32 cellular contexts compared by ENCODE assay signal in genomic region chr2:127196549-127196948, GRCh38. TPM values are rescaled to one million over a fixed set of nuclear protein-coding genes. Genes with fewer than 3 reads are reported as not detected.
"Had no signal": no experiment of that assay in that cellular context is flagged by ENCODE, and none has a peak within 500 bp of the region (broad histone marks: within the 10 kb centered on the region; RNA-seq: fewer than 3 reads in every experiment).

No MANE protein-coding gene starts in this region.

- DNase-seq: activated CD4-positive, alpha-beta memory T cell treated with anti-CD3 and anti-CD28 coated beads, Interleukin-2, amount 10 ng/mL, durations not matched to agents 7 days and 5 days; activated CD4-positive, alpha-beta T cell treated with anti-CD3 and anti-CD28 coated beads for 4 hours; activated CD4-positive, alpha-beta T cell treated with anti-CD3 and anti-CD28 coated beads, Interleukin-2, amount 10 ng/mL, durations not matched to agents 24 days and 14 days; activated CD4-positive, alpha-beta T cell treated with anti-CD3 and anti-CD28 coated beads, Interleukin-2, amount 50 U/mL, for 48 hours; activated CD4-positive, CD25-positive, alpha-beta regulatory T cell treated with anti-CD3 and anti-CD28 coated beads, Interleukin-2, amount 50 U/mL, for 72 hours; activated CD8-positive, alpha-beta memory T cell treated with anti-CD3 and anti-CD28 coated beads, Interleukin-2, amount 10 ng/mL, durations not matched to agents 7 days and 5 days; activated CD8-positive, alpha-beta memory T cell treated with anti-CD3 and anti-CD28 coated beads, Interleukin-2, amount 50 U/mL, for 48 hours; activated CD8-positive, alpha-beta T cell treated with anti-CD3 and anti-CD28 coated beads, Interleukin-2, amount 10 ng/mL, durations not matched to agents 7 days and 5 days; activated effector memory CD4-positive, alpha-beta T cell treated with Interleukin-2 at 50 U/mL for 16 hours; activated gamma-delta T cell; activated naive CD4-positive, alpha-beta T cell treated with anti-CD3 and anti-CD28 coated beads, Interleukin-2, amount 10 ng/mL, durations not matched to agents 7 days and 5 days; activated naive CD4-positive, alpha-beta T cell treated with Interleukin-2 at 50 U/mL for 16 hours; activated naive CD8-positive, alpha-beta T cell treated with anti-CD3 and anti-CD28 coated beads, Interleukin-2, amount 10 ng/mL, durations not matched to agents 7 days and 5 days; activated naive CD8-positive, alpha-beta T cell treated with anti-CD3 and anti-CD28 coated beads, Interleukin-2, amount 50 U/mL, for 24 hours; activated T-cell treated with anti-CD3 and anti-CD28 coated beads, Interleukin-2, amount 50 U/mL, for 24 hours; activated T-cell treated with anti-CD3 and anti-CD28 coated beads, Interleukin-2, amount 50 U/mL, for 48 hours; amygdala; anterior cingulate cortex; caudate nucleus; cerebellar nuclear complex; colonic mucosa; T-helper 9 cell had no signal

- H3K27me3 Mint-ChIP-seq: activated CD4-positive, alpha-beta memory T cell treated with anti-CD3 and anti-CD28 coated beads, Interleukin-2, amount 10 ng/mL, durations not matched to agents 7 days and 5 days; activated CD4-positive, alpha-beta T cell treated with anti-CD3 and anti-CD28 coated beads, Interleukin-2, amount 10 ng/mL, durations not matched to agents 24 days and 14 days; activated CD8-positive, alpha-beta memory T cell treated with anti-CD3 and anti-CD28 coated beads, Interleukin-2, amount 10 ng/mL, durations not matched to agents 7 days and 5 days; activated naive CD4-positive, alpha-beta T cell treated with anti-CD3 and anti-CD28 coated beads, Interleukin-2, amount 50 U/mL, for 24 hours; activated naive CD8-positive, alpha-beta T cell; activated naive CD8-positive, alpha-beta T cell treated with anti-CD3 and anti-CD28 coated beads, Interleukin-2, amount 10 ng/mL, durations not matched to agents 7 days and 5 days; activated T-cell treated with anti-CD3 and anti-CD28 coated beads, Interleukin-2, amount 50 U/mL, for 24 hours; brain had no signal

- ATAC-seq: activated CD8-positive, alpha-beta memory T cell treated with anti-CD3 and anti-CD28 coated beads, Interleukin-2, amount 10 ng/mL, durations not matched to agents 7 days and 5 days; activated CD8-positive, alpha-beta T cell treated with anti-CD3 and anti-CD28 coated beads, Interleukin-2, amount 10 ng/mL, durations not matched to agents 7 days and 5 days; activated naive CD8-positive, alpha-beta T cell treated with anti-CD3 and anti-CD28 coated beads, Interleukin-2, amount 50 U/mL, for 24 hours had no signal

- H3K27ac Mint-ChIP-seq: activated CD4-positive, alpha-beta memory T cell treated with anti-CD3 and anti-CD28 coated beads, Interleukin-2, amount 10 ng/mL, durations not matched to agents 7 days and 5 days; activated CD4-positive, alpha-beta T cell treated with anti-CD3 and anti-CD28 coated beads, Interleukin-2, amount 10 ng/mL, durations not matched to agents 24 days and 14 days; activated CD8-positive, alpha-beta memory T cell treated with anti-CD3 and anti-CD28 coated beads, Interleukin-2, amount 10 ng/mL, durations not matched to agents 7 days and 5 days; activated CD8-positive, alpha-beta T cell treated with anti-CD3 and anti-CD28 coated beads, Interleukin-2, amount 10 ng/mL, durations not matched to agents 7 days and 5 days; activated naive CD4-positive, alpha-beta T cell treated with anti-CD3 and anti-CD28 coated beads, Interleukin-2, amount 10 ng/mL, durations not matched to agents 7 days and 5 days; activated naive CD4-positive, alpha-beta T cell treated with anti-CD3 and anti-CD28 coated beads, Interleukin-2, amount 50 U/mL, for 24 hours; activated naive CD8-positive, alpha-beta T cell; activated naive CD8-positive, alpha-beta T cell treated with anti-CD3 and anti-CD28 coated beads, Interleukin-2, amount 10 ng/mL, durations not matched to agents 7 days and 5 days; activated naive CD8-positive, alpha-beta T cell treated with anti-CD3 and anti-CD28 coated beads, Interleukin-2, amount 50 U/mL, for 24 hours; activated T-cell treated with anti-CD3 and anti-CD28 coated beads, Interleukin-2, amount 50 U/mL, for 24 hours; activated T-helper 2 cell treated with anti-CD3 and anti-CD28 coated beads, Interferon-gamma antibody, Interleukin-2, Interleukin-4, amounts not matched to agents 10 μg/mL and 5 μg/mL and 100 μg/mL, durations not matched to agents 14 hours and 24 hours and 36 hours; brain; T-helper 1 cell treated with Interleukin-12 subunit alpha and Interleukin-12 subunit beta and Interleukin-4 antibody, amounts not matched to agents 30 μg/mL and 1 μg/mL, for 36 hours; T-helper 2 cell treated with Interferon-gamma antibody and Interleukin-4, amounts not matched to agents 5 μg/mL and 100 μg/mL, for 36 hours had no signal

- H3K4me1 ChIP-seq: colonic mucosa had no signal

- H3K4me3 ChIP-seq: ascending aorta, cardiac muscle cell had no signal

- H3K27ac ChIP-seq: ascending aorta, cardiac muscle cell, colonic mucosa, VCaP had no signal

- H3K4me1 Mint-ChIP-seq: activated CD8-positive, alpha-beta memory T cell treated with anti-CD3 and anti-CD28 coated beads, Interleukin-2, amount 10 ng/mL, durations not matched to agents 7 days and 5 days had no signal

- H3K27me3 ChIP-seq: ascending aorta, cardiac muscle cell, colonic mucosa had no signal

- H3K4me3 Mint-ChIP-seq: activated CD4-positive, alpha-beta T cell treated with anti-CD3 and anti-CD28 coated beads, Interleukin-2, amount 10 ng/mL, durations not matched to agents 24 days and 14 days; activated CD8-positive, alpha-beta memory T cell treated with anti-CD3 and anti-CD28 coated beads, Interleukin-2, amount 10 ng/mL, durations not matched to agents 7 days and 5 days; activated CD8-positive, alpha-beta T cell treated with anti-CD3 and anti-CD28 coated beads, Interleukin-2, amount 10 ng/mL, durations not matched to agents 7 days and 5 days; activated naive CD8-positive, alpha-beta T cell; activated naive CD8-positive, alpha-beta T cell treated with anti-CD3 and anti-CD28 coated beads, Interleukin-2, amount 10 ng/mL, durations not matched to agents 7 days and 5 days; activated naive CD8-positive, alpha-beta T cell treated with anti-CD3 and anti-CD28 coated beads, Interleukin-2, amount 50 U/mL, for 24 hours; brain; T-helper 1 cell treated with Interleukin-12 subunit alpha and Interleukin-12 subunit beta and Interleukin-4 antibody, amounts not matched to agents 30 μg/mL and 1 μg/mL, for 36 hours; T-helper 2 cell treated with Interferon-gamma antibody and Interleukin-4, amounts not matched to agents 5 μg/mL and 100 μg/mL, for 36 hours had no signal

- H3K36me3 Mint-ChIP-seq: activated CD8-positive, alpha-beta memory T cell treated with anti-CD3 and anti-CD28 coated beads, Interleukin-2, amount 10 ng/mL, durations not matched to agents 7 days and 5 days; activated naive CD4-positive, alpha-beta T cell treated with anti-CD3 and anti-CD28 coated beads, Interleukin-2, amount 10 ng/mL, durations not matched to agents 7 days and 5 days; activated naive CD4-positive, alpha-beta T cell treated with anti-CD3 and anti-CD28 coated beads, Interleukin-2, amount 50 U/mL, for 24 hours; activated naive CD8-positive, alpha-beta T cell; activated naive CD8-positive, alpha-beta T cell treated with anti-CD3 and anti-CD28 coated beads, Interleukin-2, amount 10 ng/mL, durations not matched to agents 7 days and 5 days had no signal

- H3K9me3 Mint-ChIP-seq: activated CD4-positive, alpha-beta memory T cell treated with anti-CD3 and anti-CD28 coated beads, Interleukin-2, amount 10 ng/mL, durations not matched to agents 7 days and 5 days; activated CD4-positive, alpha-beta T cell treated with anti-CD3 and anti-CD28 coated beads, Interleukin-2, amount 10 ng/mL, durations not matched to agents 24 days and 14 days; activated naive CD4-positive, alpha-beta T cell treated with anti-CD3 and anti-CD28 coated beads, Interleukin-2, amount 10 ng/mL, durations not matched to agents 7 days and 5 days; activated naive CD4-positive, alpha-beta T cell treated with anti-CD3 and anti-CD28 coated beads, Interleukin-2, amount 50 U/mL, for 24 hours; activated naive CD8-positive, alpha-beta T cell treated with anti-CD3 and anti-CD28 coated beads, Interleukin-2, amount 10 ng/mL, durations not matched to agents 7 days and 5 days; activated naive CD8-positive, alpha-beta T cell treated with anti-CD3 and anti-CD28 coated beads, Interleukin-2, amount 50 U/mL, for 24 hours; activated T-cell treated with anti-CD3 and anti-CD28 coated beads, Interleukin-2, amount 50 U/mL, for 24 hours; activated T-helper 2 cell treated with anti-CD3 and anti-CD28 coated beads, Interferon-gamma antibody, Interleukin-2, Interleukin-4, amounts not matched to agents 10 μg/mL and 5 μg/mL and 100 μg/mL, durations not matched to agents 14 hours and 24 hours and 36 hours; central memory CD8-positive, alpha-beta T cell; T-helper 1 cell treated with Interleukin-12 subunit alpha and Interleukin-12 subunit beta and Interleukin-4 antibody, amounts not matched to agents 30 μg/mL and 1 μg/mL, for 36 hours; T-helper 2 cell treated with Interferon-gamma antibody and Interleukin-4, amounts not matched to agents 5 μg/mL and 100 μg/mL, for 36 hours had no signal

- H3K9me3 ChIP-seq: ascending aorta, colonic mucosa had no signal

- H3K36me3 ChIP-seq: ascending aorta, cardiac muscle cell, colonic mucosa had no signal

RNA-seq across cellular contexts. Expression of gene CYP27C1, which starts 23.6 kb away (rescaled TPM):
- total RNA-seq: activated CD4-positive, alpha-beta memory T cell treated with anti-CD3 and anti-CD28 coated beads, Interleukin-2, amount 10 ng/mL, durations not matched to agents 7 days and 5 days; activated CD4-positive, alpha-beta T cell treated with anti-CD3 and anti-CD28 coated beads, Interleukin-2, amount 10 ng/mL, durations not matched to agents 24 days and 14 days; activated CD8-positive, alpha-beta memory T cell treated with anti-CD3 and anti-CD28 coated beads, Interleukin-2, amount 10 ng/mL, durations not matched to agents 7 days and 5 days; activated CD8-positive, alpha-beta T cell treated with anti-CD3 and anti-CD28 coated beads, Interleukin-2, amount 10 ng/mL, durations not matched to agents 7 days and 5 days; activated naive CD8-positive, alpha-beta T cell treated with anti-CD3 and anti-CD28 coated beads, Interleukin-2, amount 10 ng/mL, durations not matched to agents 7 days and 5 days; activated T-helper 2 cell treated with anti-CD3 and anti-CD28 coated beads, Interferon-gamma antibody, Interleukin-2, Interleukin-4, amounts not matched to agents 10 μg/mL and 5 μg/mL and 100 μg/mL, durations not matched to agents 14 hours and 24 hours and 36 hours; ascending aorta had no signal
